1 cellular context compared by ENCODE assay signal in the genomic region with DNA sequence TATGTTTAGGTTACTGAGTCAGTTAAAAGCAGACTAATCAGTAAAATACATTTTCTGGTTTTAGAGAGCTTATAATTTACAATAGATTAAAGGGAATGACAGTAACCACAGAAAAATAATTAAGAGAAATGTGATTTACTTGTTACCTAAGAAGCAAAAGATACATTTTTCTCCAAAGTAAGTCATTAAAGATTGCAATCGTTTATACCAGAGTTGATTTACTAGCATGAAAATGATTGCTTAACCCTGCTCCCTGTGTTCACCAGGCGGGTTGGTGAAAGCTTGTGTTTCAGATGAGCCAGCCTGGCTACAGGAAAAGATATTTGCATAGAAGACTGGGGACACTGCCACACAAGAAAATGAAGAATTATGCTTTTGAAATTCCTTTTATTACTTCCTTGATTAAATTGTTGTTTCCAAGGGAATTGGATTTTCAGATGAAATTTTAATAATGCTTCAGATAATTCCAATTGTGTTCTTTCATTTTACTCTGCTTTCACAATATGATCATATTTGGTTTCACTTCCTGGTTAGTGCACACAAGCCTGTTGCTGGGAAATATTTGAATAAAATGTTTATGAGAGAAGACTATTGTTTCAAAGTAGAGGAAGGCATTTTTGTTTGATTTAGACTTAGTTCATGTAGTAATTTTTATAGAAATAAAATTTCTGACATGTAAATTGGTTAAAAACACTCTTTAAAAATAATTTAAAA.
TF ChIP-seq lines count a peak whose summit lies in the region.

No MANE protein-coding gene starts in this region.

TF ChIP-seq in GM23338, 12 proteins besides CTCF, POLR2A, EP300 and RAD21 (continued from another document):
- TF ChIP-seq ZNF462 (CRISPR knock-in tag; IDR thresholded peaks at IDR 0.05) (no peak), CREB1 (CRISPR knock-in tag; IDR thresholded peaks at IDR 0.05; ENCODE audit: low read depth) (no peak), NANOG (IDR thresholded peaks at IDR 0.05; ENCODE audit: borderline replicate concordance) (no peak), EZH2 (IDR thresholded peaks at IDR 0.05; ENCODE audit: low read depth, unreplicated experiment) (no peak), ZNF331 (CRISPR knock-in tag; IDR thresholded peaks at IDR 0.05; ENCODE audit: low read depth) (no peak), ZNF114 (CRISPR knock-in tag; IDR thresholded peaks at IDR 0.05) (no peak)
